In genomic region chr6:10954590-10955010, GRCh38 we compare ENCODE assay signal across 8 cellular contexts.
DNase-seq lines count a peak whose midpoint lies in the region; ATAC-seq, FAIRE-seq and TF ChIP-seq lines count a peak whose summit lies in the region.

No MANE protein-coding gene starts in this region.

- no peaks in the 10 kb centered on the region for H3K9me3 ChIP-seq in WERI-Rb-1 (ENCODE audit: severe bottlenecking)

- H3K27me3 ChIP-seq in WERI-Rb-1 (ENCODE audit: insufficient read depth, low read depth, severe bottlenecking) (no peaks in the 10 kb centered on the region), bronchial epithelial cell (ENCODE audit: control insufficient read depth, insufficient read depth, low read length) (no peaks in the 10 kb centered on the region)

- H3K27ac ChIP-seq in WERI-Rb-1, result no peak overlapping the region; the same call in 1 of the 2 replicates

- H3K4me3 ChIP-seq in WERI-Rb-1 (ENCODE audit: low read depth, low read length) (no peak overlapping the region), bronchial epithelial cell (ENCODE audit: low read depth, low read length) (no peak overlapping the region)

- TF ChIP-seq CTCF in GM13976 (IDR thresholded peaks at IDR 0.05; ENCODE audit: borderline replicate concordance, control extremely low read depth, extremely low read depth, insufficient read depth, missing control alignments), result peak; percentile 81
- peak; percentile 99 for TF ChIP-seq CTCF in WERI-Rb-1 (IDR thresholded peaks at IDR 0.05; ENCODE audit: low read depth, low read length)
- peak; percentile 95 for TF ChIP-seq CTCF in bronchial epithelial cell (IDR thresholded peaks at IDR 0.05; ENCODE audit: insufficient read depth, low read length, severe bottlenecking)

- in situ Hi-C loops in GM13976 (cut with MboI; ENCODE audit: low sequenced_read_pairs, unreplicated experiment), result loop anchor here (10.0 kb wide), 2 partner anchors 110 to 620 kb away; no protein-coding TSS in a partner anchor

- no peaks in the 10 kb centered on the region for H3K36me3 ChIP-seq in WERI-Rb-1
- no peaks in the 10 kb centered on the region for H3K36me3 ChIP-seq in bronchial epithelial cell (ENCODE audit: control insufficient read depth, insufficient read depth, low read length)

- ATAC-seq in HG02798 (IDR thresholded peaks at IDR 0.05; ENCODE audit: poor library complexity, unreplicated experiment), result peak; percentile 85
- peak; percentile 89 for ATAC-seq in left colon
- no peak for ATAC-seq in HG03097 (IDR thresholded peaks at IDR 0.05; ENCODE audit: low FRiP score, unreplicated experiment)

- DNase-seq in GM13976 (ENCODE audit: low spot score) (peak; percentile 67), NCI-H2029 treated with DMSO at 0.1 percent for 48 hours (lab: John Stamatoyannopoulos, UW) (peak; percentile 72), WERI-Rb-1 (peak; percentile 97), bronchial epithelial cell (ENCODE audit: low read depth) (peak; percentile 57), left colon (peak; percentile 52 to 80)
- peak; percentile 41 to 67 for DNase-seq in stimulated activated CD4-positive, alpha-beta T cell treated with anti-CD3 and anti-CD28 coated beads, Interleukin-4, amount 100 ng/mL, for 4 hours

- FAIRE-seq in bronchial epithelial cell (lab: Jason Lieb, UNC), result no peak

- intact Hi-C loops in left colon (cut with DNase I, micrococcal nuclease), result loop anchor here in 1 of 2 donors (5.0 kb wide), 1 partner anchor 113 kb away; no protein-coding TSS in a partner anchor
